ENCODE assay signal across 9 cellular contexts in the genomic region with DNA sequence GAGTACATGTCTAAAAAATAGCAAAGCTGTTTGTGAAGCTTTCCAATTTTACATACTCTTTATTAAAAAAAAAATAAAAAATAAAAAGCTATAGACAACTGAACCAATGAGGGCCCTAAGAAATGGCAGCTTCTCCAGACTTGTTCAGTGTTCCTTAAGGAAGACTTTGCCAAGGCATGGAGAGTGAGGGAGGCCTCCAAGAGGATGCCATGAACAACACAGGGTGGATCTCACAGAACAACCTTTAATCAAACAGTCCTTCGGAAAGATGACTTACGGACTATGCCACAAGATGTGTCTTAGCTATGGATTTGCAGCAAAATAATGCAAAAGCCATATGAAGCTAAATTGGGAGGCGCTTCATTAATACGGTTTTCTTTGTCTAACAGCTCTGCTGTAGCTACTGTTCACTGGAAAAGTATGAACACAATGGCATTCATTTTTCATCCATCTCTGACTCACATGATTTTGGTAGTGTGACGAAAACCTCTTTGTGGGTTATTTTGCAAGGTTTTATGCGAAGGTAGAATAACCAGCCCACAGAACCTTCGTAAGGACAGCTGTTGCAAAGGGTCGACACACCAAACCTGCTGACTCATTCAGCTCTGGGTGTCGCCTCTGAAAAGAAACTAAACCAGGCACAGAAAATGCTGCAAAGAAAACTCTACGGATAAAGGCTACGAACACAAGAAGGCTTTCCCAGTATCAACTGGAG. TPM values are rescaled to one million over a fixed set of nuclear protein-coding genes. Genes with fewer than 3 reads are reported as not detected.
DNase-seq lines count a peak whose midpoint lies in the region; ATAC-seq and TF ChIP-seq lines count a peak whose summit lies in the region.
"Had no signal": no experiment of that assay in that cellular context is flagged by ENCODE, and none has a peak within 500 bp of the region (broad histone marks: within the 10 kb centered on the region; RNA-seq: fewer than 3 reads in every experiment).

No MANE protein-coding gene starts in this region.

- peak overlapping the region; percentile 17 to 75 (median 66) for H3K27ac ChIP-seq in tibial nerve
- H3K27ac ChIP-seq in adrenal gland = no peak overlapping the region

- peak in 1 of 2 donors; percentile 35 for TF ChIP-seq EP300 in tibial nerve (IDR thresholded peaks at IDR 0.05)

- no peaks in the 10 kb centered on the region for H3K9me3 ChIP-seq in tibial nerve
- H3K9me3 ChIP-seq in adrenal gland (replicated peaks in 1 of 3) = no peaks in the 10 kb centered on the region

- DNase-seq in AG10803 (ENCODE audit: low read depth) (peak; percentile 95), NOMO-1 treated with DMSO at 0.1 percent for 48 hours (lab: John Stamatoyannopoulos, UW; ENCODE audit: unreplicated experiment) (peak; percentile 91), foreskin fibroblast (peak; percentile 86 to 92), tibial nerve (ENCODE audit: low spot score in 2 of 2) (no peak), NCI-H1694 (lab: John Stamatoyannopoulos, UW) (no peak), adrenal gland (no peak)

- no peaks in the 10 kb centered on the region for H3K27me3 ChIP-seq in tibial nerve
- no peaks in the 10 kb centered on the region for H3K27me3 ChIP-seq in adrenal gland

- 43 to 47% methylated on average over 11 of the region's 11 CpGs for WGBS in tibial nerve, 2 donors
- WGBS in adrenal gland, 4 donors = 67 to 78% (median 72%) methylated on average over 11 of the region's 11 CpGs

- H3K36me3 ChIP-seq in tibial nerve = peaks cover 0 to 12% (median 0%) of the 10 kb centered on the region in 3 donors
- H3K36me3 ChIP-seq in adrenal gland (replicated peaks in 1 of 2) = no peaks in the 10 kb centered on the region

- intact Hi-C loops in adrenal gland (cut with DNase I) = no loop called here

- H3K4me1 ChIP-seq in tibial nerve (peaks cover 0 to 13% (median 0%) of the 10 kb centered on the region in 4 donors), adrenal gland (replicated peaks in 1 of 2) (no peaks in the 10 kb centered on the region)

- TF ChIP-seq POLR2A in tibial nerve (IDR thresholded peaks at IDR 0.05) = no peak
- no peak for TF ChIP-seq POLR2A in adrenal gland (IDR thresholded peaks at IDR 0.05)

- no peak for TF ChIP-seq CTCF in AG10803 (conservative IDR thresholded peaks at IDR 0.05; ENCODE audit: low read length)
- TF ChIP-seq CTCF in foreskin fibroblast (IDR thresholded peaks at IDR 0.05; ENCODE audit: low read depth, low read length) = no peak
- no peak for TF ChIP-seq CTCF in tibial nerve (IDR thresholded peaks at IDR 0.05)
- no peak for TF ChIP-seq CTCF in adrenal gland (IDR thresholded peaks at IDR 0.05)

- ATAC-seq in GM21717 (IDR thresholded peaks at IDR 0.05; ENCODE audit: unreplicated experiment) (peak; percentile 71), GM21723 (IDR thresholded peaks at IDR 0.05; ENCODE audit: unreplicated experiment) (no peak)

- peak overlapping the region; percentile 36 for H3K4me3 ChIP-seq in AG10803 (ENCODE audit: low read length)
- peak overlapping the region; percentile 17 to 28 for H3K4me3 ChIP-seq in foreskin fibroblast (ENCODE audit: low read depth in 1 of 2, low read length in 2 of 2)
- peak overlapping the region in 2 of 4 donors; percentile 9 to 11 for H3K4me3 ChIP-seq in tibial nerve
- H3K4me3 ChIP-seq in adrenal gland = no peak overlapping the region

RNA-seq across cellular contexts. Expression of a gene that starts 27.7 kb away (rescaled TPM):
- total RNA-seq in tibial nerve (10 to 100 TPM; 12.6 to 20.8 (median 18.3) TPM), adrenal gland (10 to 100 TPM; 10.4 to 21.4 (median 13.6) TPM)
- 1 to 10 TPM; 5.2 to 9.3 (median 6.6) TPM for polyA plus RNA-seq in adrenal gland
- total RNA-seq: activated naive CD4-positive, alpha-beta T cell treated with anti-CD3 and anti-CD28 coated beads, Interleukin-2, amount 50 U/mL, for 72 hours had no signal

Comparison
In these comparisons a context has a peak if more than half of its experiments do, and no peak if none do; other contexts are left out.
1. DNase-seq: peak in AG10803 (single experiment), NOMO-1 treated with DMSO at 0.1 percent for 48 hours (single experiment) and foreskin fibroblast (2 of 2); none in tibial nerve (0 of 2), NCI-H1694 (single experiment) and adrenal gland (0 of 7).
2. H3K4me3 ChIP-seq: peak in AG10803 (single experiment) and foreskin fibroblast (2 of 2); none in adrenal gland (0 of 4).
3. H3K27ac ChIP-seq: peak in tibial nerve (4 of 4); none in adrenal gland (0 of 5).